ENCODE assay signal across 7 cellular contexts in genomic region chr16:27230562-27230991, GRCh38. TPM values are rescaled to one million over a fixed set of nuclear protein-coding genes. Genes with fewer than 3 reads are reported as not detected.
DNase-seq lines count a peak whose midpoint lies in the region; ATAC-seq and TF ChIP-seq lines count a peak whose summit lies in the region.

No MANE protein-coding gene starts in this region.

- no peaks in the 10 kb centered on the region for H3K27me3 ChIP-seq in OCI-LY3 (ENCODE audit: low read depth, low read length)

- no peaks in the 10 kb centered on the region; the same call in 1 of the 2 replicates for H3K9me3 ChIP-seq in OCI-LY3 (ENCODE audit: insufficient read depth, low read length)

- H3K36me3 Mint-ChIP-seq in immature natural killer cell (peaks cover 0 to 14% (median 11%) of the 10 kb centered on the region in 3 donors), glutamatergic neuron (ENCODE audit: unreplicated experiment) (no peaks in the 10 kb centered on the region)

- TF ChIP-seq CTCF in OCI-LY3 (IDR thresholded peaks at IDR 0.05; ENCODE audit: low read depth, low read length) (peak; percentile 27), glutamatergic neuron (IDR thresholded peaks at IDR 0.05; ENCODE audit: partially characterized antibody, unreplicated experiment) (no peak)

- H3K9me3 Mint-ChIP-seq in immature natural killer cell = no peaks in the 10 kb centered on the region
- H3K9me3 Mint-ChIP-seq in glutamatergic neuron (ENCODE audit: unreplicated experiment) = peaks cover 9% of the 10 kb centered on the region

- H3K79me2 ChIP-seq in OCI-LY3 (ENCODE audit: low read length) = no peaks in the 10 kb centered on the region

- H3K27ac ChIP-seq in OCI-LY3 (ENCODE audit: low read length) = no peak overlapping the region

- no peaks in the 10 kb centered on the region for H4K20me1 ChIP-seq in OCI-LY3 (ENCODE audit: insufficient read depth, low read length)

- peaks cover 71 to 75% of the 10 kb centered on the region in 2 donors for H3K4me1 Mint-ChIP-seq in immature natural killer cell
- H3K4me1 Mint-ChIP-seq in glutamatergic neuron (ENCODE audit: low read depth, unreplicated experiment) = peaks cover 28% of the 10 kb centered on the region

- DNase-seq in activated CD8-positive, alpha-beta memory T cell treated with anti-CD3 and anti-CD28 coated beads for 4 hours (ENCODE audit: low read depth in 2 of 2) = peak; percentile 21 to 53
- DNase-seq in immature natural killer cell (peak; percentile 73 to 84 (median 81)), kidney tubule cell (ENCODE audit: low spot score) (no peak), glutamatergic neuron (no peak)
- peak; percentile 62 to 78 (median 70) for DNase-seq in stimulated activated naive CD4-positive, alpha-beta T cell (lab: John Stamatoyannopoulos, UW)

- H3K4me1 ChIP-seq in OCI-LY3 (ENCODE audit: low read length) = peaks cover 49% of the 10 kb centered on the region

- H3K4me3 ChIP-seq in OCI-LY3 (ENCODE audit: low read length) = no peak overlapping the region

- H3K27ac Mint-ChIP-seq in immature natural killer cell = peak overlapping the region; percentile 91 to 100 (median 98)
- H3K27ac Mint-ChIP-seq in glutamatergic neuron (ENCODE audit: unreplicated experiment) = no peak overlapping the region

- no peak for ATAC-seq in HG03520 (IDR thresholded peaks at IDR 0.05; ENCODE audit: unreplicated experiment)

- H3K27me3 Mint-ChIP-seq in immature natural killer cell (ENCODE audit: low read depth in 3 of 3) (peaks cover 3 to 11% (median 6%) of the 10 kb centered on the region in 3 donors), glutamatergic neuron (ENCODE audit: unreplicated experiment) (peaks cover 3% of the 10 kb centered on the region)

- H3K36me3 ChIP-seq in OCI-LY3 (replicated peaks; ENCODE audit: low read depth, low read length) = peaks cover 5% of the 10 kb centered on the region

- peak overlapping the region; percentile 5; the same call in 1 of the 2 replicates for H3K4me2 ChIP-seq in OCI-LY3 (ENCODE audit: low read length)

- H3K9ac ChIP-seq in OCI-LY3 (ENCODE audit: low read length) = no peak overlapping the region

- H3K4me3 Mint-ChIP-seq in immature natural killer cell (peak overlapping the region; percentile 65 to 80 (median 78)), glutamatergic neuron (ENCODE audit: unreplicated experiment) (no peak overlapping the region)

- no peak overlapping the region for H2AFZ ChIP-seq in OCI-LY3 (ENCODE audit: low read depth, low read length)

RNA-seq across cellular contexts. Expression of gene KDM8, which starts 27.3 kb away (rescaled TPM):
- 1 to 10 TPM; 4.3 to 6.2 (median 5.1) TPM for polyA plus RNA-seq in immature natural killer cell
- 9.6 TPM for total RNA-seq in glutamatergic neuron (ENCODE audit: unreplicated experiment)

RNA-seq across cellular contexts. Expression of gene NSMCE1, which starts 38.0 kb away (rescaled TPM):
- polyA plus RNA-seq in immature natural killer cell = 100 to 1,000 TPM; 133 to 162 (median 148) TPM
- 32.7 TPM for total RNA-seq in glutamatergic neuron (ENCODE audit: unreplicated experiment)

Comparison
In these comparisons a context has a peak if more than half of its experiments do, and no peak if none do; other contexts are left out.
1. DNase-seq: peak in activated CD8-positive, alpha-beta memory T cell treated with anti-CD3 and anti-CD28 coated beads for 4 hours (2 of 2), immature natural killer cell (3 of 3) and stimulated activated naive CD4-positive, alpha-beta T cell (6 of 6); none in kidney tubule cell (single experiment) and glutamatergic neuron (single experiment).